ENCODE assay signal across 13 cellular contexts in the genomic region with DNA sequence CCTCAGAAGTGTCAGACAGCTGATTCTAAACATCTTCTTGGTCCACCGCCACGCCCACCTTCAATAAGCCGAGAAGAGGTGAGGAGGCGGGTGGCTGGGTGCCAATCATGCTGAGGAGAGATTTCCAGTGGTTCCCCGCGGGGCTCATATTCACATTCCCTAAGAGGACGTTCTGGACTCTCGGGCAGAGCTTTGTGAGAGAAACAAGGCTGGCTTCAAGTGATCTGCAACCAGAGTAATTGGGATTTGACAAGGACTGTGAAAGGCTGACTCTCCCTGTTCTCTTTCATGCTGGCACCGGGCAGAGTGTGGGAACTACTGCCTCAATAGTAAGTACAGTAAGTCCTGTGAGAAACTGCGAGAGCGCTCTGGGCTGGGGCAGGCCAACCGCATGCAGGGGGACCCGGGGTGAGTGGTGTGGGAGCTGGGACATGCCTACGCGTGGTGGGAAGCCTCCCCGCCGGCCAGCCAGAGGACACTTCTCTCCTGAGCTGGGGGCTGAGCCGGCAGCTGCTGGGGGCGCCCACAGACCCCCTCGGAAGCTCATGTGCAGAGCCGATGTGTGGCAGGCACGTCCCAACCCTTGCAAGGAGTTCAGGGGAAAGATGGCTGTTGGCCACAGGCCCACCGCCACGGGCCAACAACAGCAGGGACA.
DNase-seq lines count a peak whose midpoint lies in the region; ATAC-seq, FAIRE-seq and TF ChIP-seq lines count a peak whose summit lies in the region.
"Had no signal": no experiment of that assay in that cellular context is flagged by ENCODE, and none has a peak within 500 bp of the region (broad histone marks: within the 10 kb centered on the region; RNA-seq: fewer than 3 reads in every experiment).

No MANE protein-coding gene starts in this region.

- H3K14ac ChIP-seq in trophoblast cell (ENCODE audit: low read length): no peak overlapping the region

- H3K27ac ChIP-seq in GM12878 (ENCODE audit: control insufficient read depth, insufficient read depth): no peak overlapping the region
- peak overlapping the region; percentile 0 for H3K27ac ChIP-seq in right cardiac atrium (ENCODE audit: low read length)
- peak overlapping the region; percentile 94 for H3K27ac ChIP-seq in subcutaneous abdominal adipose tissue (ENCODE audit: low read depth, low read length)
- H3K27ac ChIP-seq in trophoblast cell (ENCODE audit: low read depth, low read length): no peak overlapping the region

- H3K36me3 ChIP-seq in GM12878 (ENCODE audit: control insufficient read depth in 2 of 2, insufficient read depth in 2 of 2, low read length in 1 of 2) (no peaks in the 10 kb centered on the region), subcutaneous abdominal adipose tissue (ENCODE audit: control insufficient read depth in 5 of 5, insufficient read depth in 5 of 5, low read length in 5 of 5) (no peaks in the 10 kb centered on the region), trophoblast cell (ENCODE audit: control insufficient read depth in 1 of 2, insufficient read depth in 2 of 2, low read length in 2 of 2) (no peaks in the 10 kb centered on the region)

- no peak overlapping the region for H3K23ac ChIP-seq in trophoblast cell (ENCODE audit: low read length)

- H2BK120ac ChIP-seq in trophoblast cell (ENCODE audit: insufficient read depth, low read length, poor library complexity): no peak overlapping the region

- H3K18ac ChIP-seq in trophoblast cell (ENCODE audit: low read length): no peak overlapping the region

- no peak for ATAC-seq in GM12878
- peak; percentile 53 to 63 for ATAC-seq in right cardiac atrium

- TF ChIP-seq EP300 in GM12878 (IDR thresholded peaks at IDR 0.05; ENCODE audit: borderline replicate concordance in 1 of 2, control insufficient read depth in 1 of 2, low read depth in 2 of 2, low read length in 2 of 2): no peak

- no peaks in the 10 kb centered on the region for H3K79me1 ChIP-seq in trophoblast cell (ENCODE audit: low read length)

- WGBS in GM12878 (ENCODE audit: insufficient coverage, insufficient replicate concordance, low lambda C conversion rate, missing lambda C conversion rate): 62% methylated on average over 24 of the region's 24 CpGs
- 57% methylated on average over 24 of the region's 24 CpGs for WGBS in right cardiac atrium
- WGBS in trophoblast cell (ENCODE audit: extremely low coverage, insufficient coverage, insufficient read length): no CpG with 5 or more reads among the region's 24 CpGs

- H3K9ac ChIP-seq in GM12878 (ENCODE audit: control insufficient read depth, insufficient read depth, low read length) (no peak overlapping the region), subcutaneous abdominal adipose tissue (ENCODE audit: low read length in 5 of 5) (peak overlapping the region in 4 of 5 donors; percentile 6 to 87 (median 77)), trophoblast cell (ENCODE audit: low read length) (no peak overlapping the region)

- H4K12ac ChIP-seq in trophoblast cell (ENCODE audit: low read depth, low read length): no peak overlapping the region

- no peak overlapping the region for H4K91ac ChIP-seq in trophoblast cell (ENCODE audit: low read depth, low read length)

- peaks cover 12% of the 10 kb centered on the region; the same call in 1 of the 2 replicates for H3K4me1 Mint-ChIP-seq in HFFc6 (ENCODE audit: low read depth)
- H3K4me1 Mint-ChIP-seq: activated B cell treated with CpG ODN at 0.5 μM for 24 hours had no signal

- POLR2A ChIA-PET in GM12878 (lab: Charles Lee): no interaction called here

- H2AFZ ChIP-seq in GM12878 (ENCODE audit: control insufficient read depth, low read depth, low read length) (no peak overlapping the region), trophoblast cell (ENCODE audit: insufficient read depth, low read length, poor library complexity) (no peak overlapping the region)

- H3K9me3 ChIP-seq in GM12878 (replicated peaks; ENCODE audit: control insufficient read depth, insufficient read depth, low read length): no peaks in the 10 kb centered on the region; the same call in 2 of the 3 replicates
- H3K9me3 ChIP-seq in right cardiac atrium (ENCODE audit: control insufficient read depth, low read length): no peaks in the 10 kb centered on the region
- H3K9me3 ChIP-seq in subcutaneous abdominal adipose tissue (ENCODE audit: control insufficient read depth in 5 of 5, low read length in 5 of 5): no peaks in the 10 kb centered on the region
- no peaks in the 10 kb centered on the region for H3K9me3 ChIP-seq in trophoblast cell (ENCODE audit: insufficient read depth, low read depth, low read length)

- TF ChIP-seq RAD21 in GM12878 (IDR thresholded peaks at IDR 0.05; ENCODE audit: insufficient read depth, low read depth, low read length): no peak

- no peak for FAIRE-seq in GM12878 (lab: Jason Lieb, UNC)

- no TSS peak for BruUV-seq in GM12878 (replicated peaks; lab: Mats Ljungman, UMichigan)

- peak overlapping the region; percentile 89; the same call in 1 of the 2 replicates for H3K27ac Mint-ChIP-seq in HFFc6
- H3K27ac Mint-ChIP-seq: activated B cell treated with CpG ODN at 0.5 μM for 24 hours; activated T-helper 2 cell treated with anti-CD3 and anti-CD28 coated beads, Interferon-gamma antibody, Interleukin-2, Interleukin-4, amounts not matched to agents 10 μg/mL and 5 μg/mL and 100 μg/mL, durations not matched to agents 14 hours and 24 hours and 36 hours had no signal

- H3K4me1 ChIP-seq in GM12878 (ENCODE audit: control insufficient read depth, insufficient read depth, low read length) (no peaks in the 10 kb centered on the region), right cardiac atrium (ENCODE audit: control insufficient read depth, insufficient read depth, low read length) (peaks cover 9% of the 10 kb centered on the region), subcutaneous abdominal adipose tissue (ENCODE audit: control insufficient read depth in 5 of 5, insufficient read depth in 5 of 5, low read length in 5 of 5) (peaks cover 19 to 51% (median 42%) of the 10 kb centered on the region in 5 donors), trophoblast cell (ENCODE audit: control insufficient read depth in 1 of 2, insufficient read depth in 2 of 2, low read length in 2 of 2) (no peaks in the 10 kb centered on the region)

- no peak for TF ChIP-seq POLR2A in GM12878 (IDR thresholded peaks at IDR 0.05; ENCODE audit: low read depth, low read length)

- SMC1A ChIA-PET in GM12878 (lab: Charles Lee; ENCODE audit: uncharacterized antibody, unreplicated experiment): no interaction called here

- H2BK12ac ChIP-seq in trophoblast cell (ENCODE audit: low read length): no peak overlapping the region

- in situ Hi-C loops in GM12878 (cut with MboI): loop anchor here (25.0 kb wide), 1 partner anchor 642 kb away; no protein-coding TSS in a partner anchor

- CTCF ChIA-PET in GM12878 (lab: Yijun Ruan, JAX): interaction anchor here (1.0 to 1.1 kb wide), 2 partner anchors 106 to 636 kb away, joined by 3 to 4 read pairs; no protein-coding TSS in a partner anchor

- H3K9me3 Mint-ChIP-seq in HFFc6: no peaks in the 10 kb centered on the region
- H3K9me3 Mint-ChIP-seq: activated B cell treated with CpG ODN at 0.5 μM for 24 hours; activated T-helper 2 cell treated with anti-CD3 and anti-CD28 coated beads, Interferon-gamma antibody, Interleukin-2, Interleukin-4, amounts not matched to agents 10 μg/mL and 5 μg/mL and 100 μg/mL, durations not matched to agents 14 hours and 24 hours and 36 hours had no signal

- H2BK5ac ChIP-seq in trophoblast cell (ENCODE audit: low read depth, low read length, poor library complexity): no peak overlapping the region

- no peak overlapping the region for H3K4me2 ChIP-seq in GM12878 (ENCODE audit: control insufficient read depth, insufficient read depth)
- H3K4me2 ChIP-seq in trophoblast cell (ENCODE audit: low read length): no peak overlapping the region

- no peak overlapping the region for H4K8ac ChIP-seq in trophoblast cell (ENCODE audit: low read depth, low read length)

- no peaks in the 10 kb centered on the region for H4K20me1 ChIP-seq in GM12878 (ENCODE audit: control insufficient read depth, insufficient read depth)

- H3K4me3 ChIP-seq in GM12878 (no peak overlapping the region), right cardiac atrium (ENCODE audit: low read length) (peak overlapping the region; percentile 0), subcutaneous abdominal adipose tissue (ENCODE audit: low read depth in 1 of 5, low read length in 5 of 5) (peak overlapping the region; percentile 60 to 81 (median 70)), trophoblast cell (ENCODE audit: low read depth, low read length) (no peak overlapping the region)

- peaks cover 0 to 10% of the 10 kb centered on the region in 2 experiments for H3K27me3 ChIP-seq in GM12878 (replicated peaks in 1 of 2; ENCODE audit: control insufficient read depth in 2 of 2, insufficient read depth in 2 of 2, low read length in 1 of 2)
- H3K27me3 ChIP-seq in right cardiac atrium (ENCODE audit: control insufficient read depth, insufficient read depth): no peaks in the 10 kb centered on the region
- H3K27me3 ChIP-seq in subcutaneous abdominal adipose tissue (ENCODE audit: control insufficient read depth in 5 of 5, insufficient read depth in 4 of 5, low read length in 5 of 5): peaks cover 0 to 2% (median 0%) of the 10 kb centered on the region in 5 donors
- no peaks in the 10 kb centered on the region for H3K27me3 ChIP-seq in trophoblast cell (ENCODE audit: insufficient read depth, low read length)

- H2AK5ac ChIP-seq in trophoblast cell (ENCODE audit: low read length): no peak overlapping the region

- RAD21 ChIA-PET in GM12878 (lab: Charles Lee; ENCODE audit: unreplicated experiment): interaction anchor here (1.1 to 1.8 kb wide), 2 partner anchors 24 to 364 kb away, joined by 3 to 7 read pairs; no protein-coding TSS in a partner anchor

- peaks cover 15% of the 10 kb centered on the region; the same call in 1 of the 2 replicates for H3K27me3 Mint-ChIP-seq in HFFc6 (ENCODE audit: insufficient read depth)

- intact Hi-C loops in GM12878 (cut with micrococcal nuclease; ENCODE audit: unreplicated experiment) (no loop called here), right cardiac atrium (cut with DNase I) (loop anchor here (5.0 to 10.0 kb wide), 5 partner anchors 99 to 369 kb away; a partner anchor contains a TSS)

- peak overlapping the region; percentile 88 for H3K4me3 Mint-ChIP-seq in HFFc6
- H3K4me3 Mint-ChIP-seq: activated B cell treated with CpG ODN at 0.5 μM for 24 hours had no signal

- H3K79me2 ChIP-seq in GM12878 (ENCODE audit: control insufficient read depth, insufficient read depth, low read length) (no peaks in the 10 kb centered on the region), trophoblast cell (ENCODE audit: control insufficient read depth, insufficient read depth, low read length, poor library complexity) (no peaks in the 10 kb centered on the region)

- TF ChIP-seq CTCF in HFFc6 (IDR thresholded peaks at IDR 0.05) (no peak), GM12878 (IDR thresholded peaks at IDR 0.05 in 2 of 3, conservative IDR thresholded peaks at IDR 0.05 in 1 of 3; ENCODE audit: control insufficient read depth in 2 of 3, extremely low read depth in 1 of 3, insufficient read depth in 1 of 3, low read depth in 3 of 3, low read length in 3 of 3) (no peak)

- H3K36me3 Mint-ChIP-seq in HFFc6 (ENCODE audit: low read depth): no peaks in the 10 kb centered on the region

- DNase-seq in HFFc6 (no peak), GM12878 (ENCODE audit: low read depth, low spot score) (no peak), right cardiac atrium (peak; percentile 68 to 82 (median 73)), OCI-M2 (lab: John Stamatoyannopoulos, UW; ENCODE audit: unreplicated experiment) (no peak), SK-N-DZ (ENCODE audit: low spot score) (no peak), trophoblast cell (no peak), D341Med (ENCODE audit: low spot score) (no peak)
- DNase-seq: activated B cell treated with CpG ODN at 0.5 μM for 24 hours, Calu3, cortex of kidney, NCI-H2029 treated with DMSO at 0.1 percent for 48 hours had no signal

- H3K4ac ChIP-seq in trophoblast cell (ENCODE audit: low read depth, low read length): no peak overlapping the region

Comparison
In these comparisons a context has a peak if more than half of its experiments do, and no peak if none do; other contexts are left out.
1. DNase-seq: peak in right cardiac atrium (3 of 3); none in HFFc6 (single experiment), GM12878 (single experiment), OCI-M2 (single experiment), SK-N-DZ (single experiment), trophoblast cell (0 of 2) and D341Med (single experiment).
2. H3K27ac ChIP-seq: peak in right cardiac atrium (single experiment) and subcutaneous abdominal adipose tissue (single experiment); none in GM12878 (single experiment) and trophoblast cell (single experiment).
3. H3K4me3 ChIP-seq: peak in right cardiac atrium (single experiment) and subcutaneous abdominal adipose tissue (5 of 5); none in GM12878 (single experiment) and trophoblast cell (single experiment).
4. H3K9ac ChIP-seq: peak in subcutaneous abdominal adipose tissue (4 of 5); none in GM12878 (single experiment) and trophoblast cell (single experiment).